ENCODE assay signal across 8 cellular contexts in the genomic region with DNA sequence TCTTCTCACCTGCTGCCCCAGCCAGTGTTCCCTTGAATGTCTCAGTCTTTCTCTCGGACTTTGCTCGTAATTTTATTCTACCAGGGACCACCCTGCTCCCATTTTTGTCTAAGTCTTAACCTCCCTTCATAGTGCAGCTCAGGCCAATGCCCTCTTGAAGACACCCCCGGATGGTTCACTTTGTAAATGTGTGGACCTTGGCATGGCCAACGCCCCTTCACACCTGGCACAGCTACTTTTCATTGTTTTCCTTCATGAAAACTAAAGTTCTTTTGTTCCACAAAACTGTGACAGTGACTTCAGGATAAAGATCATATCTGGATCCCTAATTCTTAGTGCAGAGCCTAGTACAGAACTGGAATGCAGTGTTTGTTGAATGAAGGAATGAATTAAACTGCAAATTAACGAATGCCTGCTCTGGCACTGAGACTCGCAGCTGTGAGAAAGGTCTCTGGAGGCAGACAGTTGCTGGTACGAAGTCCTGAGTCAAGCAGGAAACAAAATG. TPM values are rescaled to one million over a fixed set of nuclear protein-coding genes. Genes with fewer than 3 reads are reported as not detected.
DNase-seq lines count a peak whose midpoint lies in the region; ATAC-seq and TF ChIP-seq lines count a peak whose summit lies in the region.

No MANE protein-coding gene starts in this region.

- H3K9me3 Mint-ChIP-seq in stimulated activated naive CD8-positive, alpha-beta T cell treated with anti-CD3 and anti-CD28 coated beads, Interleukin-15, amount 100 ng/mL, for 72 hours = no peaks in the 10 kb centered on the region
- no peaks in the 10 kb centered on the region for H3K9me3 Mint-ChIP-seq in activated T-helper 2 cell treated with anti-CD3 and anti-CD28 coated beads, Interferon-gamma antibody, Interleukin-2, Interleukin-4, amounts not matched to agents 10 μg/mL and 5 μg/mL and 100 μg/mL, durations not matched to agents 14 hours and 24 hours and 36 hours

- H3K9me3 ChIP-seq in HUES48 (ENCODE audit: control insufficient read depth, insufficient read depth, low read length) = no peaks in the 10 kb centered on the region

- no peak overlapping the region for H3K4me3 Mint-ChIP-seq in stimulated activated naive CD8-positive, alpha-beta T cell treated with anti-CD3 and anti-CD28 coated beads, Interleukin-15, amount 100 ng/mL, for 72 hours
- H3K4me3 Mint-ChIP-seq in activated T-helper 2 cell treated with anti-CD3 and anti-CD28 coated beads, Interferon-gamma antibody, Interleukin-2, Interleukin-4, amounts not matched to agents 10 μg/mL and 5 μg/mL and 100 μg/mL, durations not matched to agents 14 hours and 24 hours and 36 hours (ENCODE audit: low read depth) = no peak overlapping the region

- no peaks in the 10 kb centered on the region for H3K27me3 ChIP-seq in HUES48 (ENCODE audit: control insufficient read depth, insufficient read depth, low read length)

- H3K9ac ChIP-seq in HUES48 (ENCODE audit: low read depth, low read length) = no peak overlapping the region; the same call in 1 of the 2 replicates

- intact Hi-C loops in activated T-helper 2 cell treated with anti-CD3 and anti-CD28 coated beads, Interferon-gamma antibody, Interleukin-2, Interleukin-4, amounts not matched to agents 10 μg/mL and 5 μg/mL and 100 μg/mL, durations not matched to agents 14 hours and 24 hours and 36 hours (cut with micrococcal nuclease) = loop anchor here (1.0 to 5.0 kb wide), 5 partner anchors 9 to 264 kb away; no protein-coding TSS in a partner anchor

- DNase-seq in stimulated activated naive CD8-positive, alpha-beta T cell treated with anti-CD3 and anti-CD28 coated beads, Interleukin-15, Interleukin-2, amounts not matched to agents 100 U/mL and 50 U/mL, for 24 hours = peak; percentile 60
- no peak for DNase-seq in stimulated activated naive CD8-positive, alpha-beta T cell treated with anti-CD3 and anti-CD28 coated beads, Interleukin-15, amount 100 ng/mL, for 72 hours
- DNase-seq in epithelial cell of prostate (ENCODE audit: low read depth, low spot score) (no peak), retinal pigment epithelial cell (ENCODE audit: low read depth) (no peak), OCI-M2 (lab: John Stamatoyannopoulos, UW; ENCODE audit: unreplicated experiment) (no peak), NCI-H1417 (lab: John Stamatoyannopoulos, UW) (no peak)
- DNase-seq in activated T-helper 2 cell treated with anti-CD3 and anti-CD28 coated beads, Interferon-gamma antibody, Interleukin-2, Interleukin-4, amounts not matched to agents 10 μg/mL and 5 μg/mL and 100 μg/mL, durations not matched to agents 14 hours and 24 hours and 36 hours (ENCODE audit: low spot score) = no peak

- no peaks in the 10 kb centered on the region for H3K27me3 Mint-ChIP-seq in stimulated activated naive CD8-positive, alpha-beta T cell treated with anti-CD3 and anti-CD28 coated beads, Interleukin-15, amount 100 ng/mL, for 72 hours
- no peaks in the 10 kb centered on the region for H3K27me3 Mint-ChIP-seq in activated T-helper 2 cell treated with anti-CD3 and anti-CD28 coated beads, Interferon-gamma antibody, Interleukin-2, Interleukin-4, amounts not matched to agents 10 μg/mL and 5 μg/mL and 100 μg/mL, durations not matched to agents 14 hours and 24 hours and 36 hours (ENCODE audit: low read depth)

- H3K4me1 Mint-ChIP-seq in stimulated activated naive CD8-positive, alpha-beta T cell treated with anti-CD3 and anti-CD28 coated beads, Interleukin-15, amount 100 ng/mL, for 72 hours = peaks cover 14% of the 10 kb centered on the region
- H3K4me1 Mint-ChIP-seq in activated T-helper 2 cell treated with anti-CD3 and anti-CD28 coated beads, Interferon-gamma antibody, Interleukin-2, Interleukin-4, amounts not matched to agents 10 μg/mL and 5 μg/mL and 100 μg/mL, durations not matched to agents 14 hours and 24 hours and 36 hours (ENCODE audit: low read depth) = peaks cover 26% of the 10 kb centered on the region

- no peaks in the 10 kb centered on the region for H3K36me3 Mint-ChIP-seq in activated T-helper 2 cell treated with anti-CD3 and anti-CD28 coated beads, Interferon-gamma antibody, Interleukin-2, Interleukin-4, amounts not matched to agents 10 μg/mL and 5 μg/mL and 100 μg/mL, durations not matched to agents 14 hours and 24 hours and 36 hours (ENCODE audit: low read depth)

- H3K4me3 ChIP-seq in HUES48 (ENCODE audit: low read depth, low read length) (peak overlapping the region; percentile 91), retinal pigment epithelial cell (ENCODE audit: low read length) (peak overlapping the region; percentile 82)

- peak overlapping the region; percentile 49 for H3K27ac ChIP-seq in HUES48 (ENCODE audit: low read depth, low read length)
- H3K27ac ChIP-seq in epithelial cell of prostate = peak overlapping the region; percentile 98

- no peak overlapping the region for H3K27ac Mint-ChIP-seq in stimulated activated naive CD8-positive, alpha-beta T cell treated with anti-CD3 and anti-CD28 coated beads, Interleukin-15, amount 100 ng/mL, for 72 hours
- H3K27ac Mint-ChIP-seq in activated T-helper 2 cell treated with anti-CD3 and anti-CD28 coated beads, Interferon-gamma antibody, Interleukin-2, Interleukin-4, amounts not matched to agents 10 μg/mL and 5 μg/mL and 100 μg/mL, durations not matched to agents 14 hours and 24 hours and 36 hours = no peak overlapping the region

- H3K36me3 ChIP-seq in HUES48 (ENCODE audit: control insufficient read depth, insufficient read depth, low read length) = no peaks in the 10 kb centered on the region

- ATAC-seq in stimulated activated naive CD8-positive, alpha-beta T cell treated with anti-CD3 and anti-CD28 coated beads, Interleukin-15, Interleukin-2, amounts not matched to agents 100 U/mL and 50 U/mL, for 24 hours = no peak
- ATAC-seq in stimulated activated naive CD8-positive, alpha-beta T cell treated with anti-CD3 and anti-CD28 coated beads, Interleukin-15, amount 100 ng/mL, for 72 hours = no peak

- peaks cover 14% of the 10 kb centered on the region for H3K4me1 ChIP-seq in HUES48 (ENCODE audit: control insufficient read depth, insufficient read depth, low read length)

- no peak for TF ChIP-seq CTCF in retinal pigment epithelial cell (conservative IDR thresholded peaks at IDR 0.05; ENCODE audit: low read depth, low read length)

RNA-seq across cellular contexts. Expression of gene RNASE4, which starts 3.5 kb away (rescaled TPM):
- total RNA-seq in activated T-helper 2 cell treated with anti-CD3 and anti-CD28 coated beads, Interferon-gamma antibody, Interleukin-2, Interleukin-4, amounts not matched to agents 10 μg/mL and 5 μg/mL and 100 μg/mL, durations not matched to agents 14 hours and 24 hours and 36 hours = 0.73 and 1.1 TPM in 2 replicates

RNA-seq across cellular contexts. Expression of gene ANG, which starts 7.7 kb away (rescaled TPM):
- total RNA-seq in activated T-helper 2 cell treated with anti-CD3 and anti-CD28 coated beads, Interferon-gamma antibody, Interleukin-2, Interleukin-4, amounts not matched to agents 10 μg/mL and 5 μg/mL and 100 μg/mL, durations not matched to agents 14 hours and 24 hours and 36 hours = 0.68 and 0.92 TPM in 2 replicates

RNA-seq across cellular contexts. Expression of gene OR6S1, which starts 39.4 kb away (rescaled TPM):
- not detected in 2 replicates for total RNA-seq in activated T-helper 2 cell treated with anti-CD3 and anti-CD28 coated beads, Interferon-gamma antibody, Interleukin-2, Interleukin-4, amounts not matched to agents 10 μg/mL and 5 μg/mL and 100 μg/mL, durations not matched to agents 14 hours and 24 hours and 36 hours
